Comparison of ENCODE assay signal across 2 cellular contexts in the genomic region with DNA sequence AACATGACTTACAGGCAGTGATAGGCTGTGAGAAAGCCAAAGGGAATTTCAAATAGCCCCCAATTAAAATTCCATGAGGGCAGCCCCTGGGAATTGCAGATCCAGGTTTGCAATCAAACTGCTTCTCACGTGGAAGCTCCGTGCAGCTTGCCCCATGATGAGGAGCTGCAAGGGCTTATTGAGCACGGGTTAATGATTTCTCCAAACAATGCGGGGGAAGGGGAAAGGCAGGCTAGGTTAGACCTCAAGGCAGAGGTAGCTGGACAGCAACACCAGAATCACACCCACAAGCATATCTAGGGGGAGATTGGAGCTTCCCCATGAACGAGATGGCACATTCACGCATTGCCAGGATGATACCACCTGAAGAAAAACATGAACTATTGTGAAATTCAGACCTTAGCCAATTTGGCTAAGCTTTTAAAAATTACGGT.
TF ChIP-seq lines count a peak whose summit lies in the region.

No MANE protein-coding gene starts in this region.

TF ChIP-seq in A549, 52 proteins besides CTCF, POLR2A, EP300 and RAD21:
- no peak for TF ChIP-seq SMC3 (IDR thresholded peaks at IDR 0.05)
- TF ChIP-seq, protein P1, sequence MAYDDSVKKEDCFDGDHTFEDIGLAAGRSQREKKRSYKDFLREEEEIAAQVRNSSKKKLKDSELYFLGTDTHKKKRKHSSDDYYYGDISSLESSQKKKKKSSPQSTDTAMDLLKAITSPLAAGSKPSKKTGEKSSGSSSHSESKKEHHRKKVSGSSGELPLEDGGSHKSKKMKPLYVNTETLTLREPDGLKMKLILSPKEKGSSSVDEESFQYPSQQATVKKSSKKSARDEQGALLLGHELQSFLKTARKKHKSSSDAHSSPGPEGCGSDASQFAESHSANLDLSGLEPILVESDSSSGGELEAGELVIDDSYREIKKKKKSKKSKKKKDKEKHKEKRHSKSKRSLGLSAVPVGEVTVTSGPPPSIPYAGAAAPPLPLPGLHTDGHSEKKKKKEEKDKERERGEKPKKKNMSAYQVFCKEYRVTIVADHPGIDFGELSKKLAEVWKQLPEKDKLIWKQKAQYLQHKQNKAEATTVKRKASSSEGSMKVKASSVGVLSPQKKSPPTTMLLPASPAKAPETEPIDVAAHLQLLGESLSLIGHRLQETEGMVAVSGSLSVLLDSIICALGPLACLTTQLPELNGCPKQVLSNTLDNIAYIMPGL (CRISPR knock-in tag; IDR thresholded peaks at IDR 0.05; ENCODE audit: borderline replicate concordance) = no peak
- no peak for TF ChIP-seq ZSCAN20 (CRISPR knock-in tag; IDR thresholded peaks at IDR 0.05)
- TF ChIP-seq NPAS2 (CRISPR knock-in tag; IDR thresholded peaks at IDR 0.05; ENCODE audit: borderline replicate concordance) = no peak
- TF ChIP-seq, protein P2, sequence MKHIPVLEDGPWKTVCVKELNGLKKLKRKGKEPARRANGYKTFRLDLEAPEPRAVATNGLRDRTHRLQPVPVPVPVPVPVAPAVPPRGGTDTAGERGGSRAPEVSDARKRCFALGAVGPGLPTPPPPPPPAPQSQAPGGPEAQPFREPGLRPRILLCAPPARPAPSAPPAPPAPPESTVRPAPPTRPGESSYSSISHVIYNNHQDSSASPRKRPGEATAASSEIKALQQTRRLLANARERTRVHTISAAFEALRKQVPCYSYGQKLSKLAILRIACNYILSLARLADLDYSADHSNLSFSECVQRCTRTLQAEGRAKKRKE (CRISPR knock-in tag; IDR thresholded peaks at IDR 0.05; ENCODE audit: low read depth) = no peak
- TF ChIP-seq RCOR1 (IDR thresholded peaks at IDR 0.05; ENCODE audit: low read depth, low read length) = no peak
- TF ChIP-seq, protein P3, sequence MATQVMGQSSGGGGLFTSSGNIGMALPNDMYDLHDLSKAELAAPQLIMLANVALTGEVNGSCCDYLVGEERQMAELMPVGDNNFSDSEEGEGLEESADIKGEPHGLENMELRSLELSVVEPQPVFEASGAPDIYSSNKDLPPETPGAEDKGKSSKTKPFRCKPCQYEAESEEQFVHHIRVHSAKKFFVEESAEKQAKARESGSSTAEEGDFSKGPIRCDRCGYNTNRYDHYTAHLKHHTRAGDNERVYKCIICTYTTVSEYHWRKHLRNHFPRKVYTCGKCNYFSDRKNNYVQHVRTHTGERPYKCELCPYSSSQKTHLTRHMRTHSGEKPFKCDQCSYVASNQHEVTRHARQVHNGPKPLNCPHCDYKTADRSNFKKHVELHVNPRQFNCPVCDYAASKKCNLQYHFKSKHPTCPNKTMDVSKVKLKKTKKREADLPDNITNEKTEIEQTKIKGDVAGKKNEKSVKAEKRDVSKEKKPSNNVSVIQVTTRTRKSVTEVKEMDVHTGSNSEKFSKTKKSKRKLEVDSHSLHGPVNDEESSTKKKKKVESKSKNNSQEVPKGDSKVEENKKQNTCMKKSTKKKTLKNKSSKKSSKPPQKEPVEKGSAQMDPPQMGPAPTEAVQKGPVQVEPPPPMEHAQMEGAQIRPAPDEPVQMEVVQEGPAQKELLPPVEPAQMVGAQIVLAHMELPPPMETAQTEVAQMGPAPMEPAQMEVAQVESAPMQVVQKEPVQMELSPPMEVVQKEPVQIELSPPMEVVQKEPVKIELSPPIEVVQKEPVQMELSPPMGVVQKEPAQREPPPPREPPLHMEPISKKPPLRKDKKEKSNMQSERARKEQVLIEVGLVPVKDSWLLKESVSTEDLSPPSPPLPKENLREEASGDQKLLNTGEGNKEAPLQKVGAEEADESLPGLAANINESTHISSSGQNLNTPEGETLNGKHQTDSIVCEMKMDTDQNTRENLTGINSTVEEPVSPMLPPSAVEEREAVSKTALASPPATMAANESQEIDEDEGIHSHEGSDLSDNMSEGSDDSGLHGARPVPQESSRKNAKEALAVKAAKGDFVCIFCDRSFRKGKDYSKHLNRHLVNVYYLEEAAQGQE (IDR thresholded peaks at IDR 0.05) = peak; percentile 26; the same call in 1 of the 2 replicates
- TF ChIP-seq NR3C1 (IDR thresholded peaks at IDR 0.05) = no peak
- no peak for TF ChIP-seq KDM5A (IDR thresholded peaks at IDR 0.05)

TF ChIP-seq in HEK293, 187 proteins besides CTCF, POLR2A, EP300 and RAD21:
- TF ChIP-seq ZNF175 (tag by site-specific recombination; IDR thresholded peaks at IDR 0.05) (no peak), ZNF311 (tag by site-specific recombination; IDR thresholded peaks at IDR 0.05; ENCODE audit: borderline replicate concordance) (no peak), ZNF221 (tag by site-specific recombination; IDR thresholded peaks at IDR 0.05; ENCODE audit: borderline replicate concordance) (no peak), HOXD13 (CRISPR knock-in tag; IDR thresholded peaks at IDR 0.05; ENCODE audit: borderline replicate concordance) (no peak), ZNF777 (tag by site-specific recombination; IDR thresholded peaks at IDR 0.05; ENCODE audit: borderline replicate concordance) (no peak), ZNF501 (tag by site-specific recombination; IDR thresholded peaks at IDR 0.05) (no peak), ZNF24 (tag by site-specific recombination; IDR thresholded peaks at IDR 0.05) (no peak), ZNF423 (tag by site-specific recombination; IDR thresholded peaks at IDR 0.05) (no peak), OSR2 (tag by site-specific recombination; IDR thresholded peaks at IDR 0.05) (peak; percentile 49; the same call in 1 of the 2 replicates), ZFHX2 (tag by site-specific recombination; conservative IDR thresholded peaks at IDR 0.05) (no peak), ZNF404 (tag by site-specific recombination; IDR thresholded peaks at IDR 0.05) (no peak), ZNF548 (tag by site-specific recombination; IDR thresholded peaks at IDR 0.05) (no peak)
- TF ChIP-seq, protein P3 (tag by site-specific recombination; IDR thresholded peaks at IDR 0.05) = peak; percentile 63
- TF ChIP-seq, protein P4, sequence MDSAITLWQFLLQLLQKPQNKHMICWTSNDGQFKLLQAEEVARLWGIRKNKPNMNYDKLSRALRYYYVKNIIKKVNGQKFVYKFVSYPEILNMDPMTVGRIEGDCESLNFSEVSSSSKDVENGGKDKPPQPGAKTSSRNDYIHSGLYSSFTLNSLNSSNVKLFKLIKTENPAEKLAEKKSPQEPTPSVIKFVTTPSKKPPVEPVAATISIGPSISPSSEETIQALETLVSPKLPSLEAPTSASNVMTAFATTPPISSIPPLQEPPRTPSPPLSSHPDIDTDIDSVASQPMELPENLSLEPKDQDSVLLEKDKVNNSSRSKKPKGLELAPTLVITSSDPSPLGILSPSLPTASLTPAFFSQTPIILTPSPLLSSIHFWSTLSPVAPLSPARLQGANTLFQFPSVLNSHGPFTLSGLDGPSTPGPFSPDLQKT (IDR thresholded peaks at IDR 0.05; ENCODE audit: borderline replicate concordance, low read depth, low read length) = no peak
- TF ChIP-seq, protein P5, sequence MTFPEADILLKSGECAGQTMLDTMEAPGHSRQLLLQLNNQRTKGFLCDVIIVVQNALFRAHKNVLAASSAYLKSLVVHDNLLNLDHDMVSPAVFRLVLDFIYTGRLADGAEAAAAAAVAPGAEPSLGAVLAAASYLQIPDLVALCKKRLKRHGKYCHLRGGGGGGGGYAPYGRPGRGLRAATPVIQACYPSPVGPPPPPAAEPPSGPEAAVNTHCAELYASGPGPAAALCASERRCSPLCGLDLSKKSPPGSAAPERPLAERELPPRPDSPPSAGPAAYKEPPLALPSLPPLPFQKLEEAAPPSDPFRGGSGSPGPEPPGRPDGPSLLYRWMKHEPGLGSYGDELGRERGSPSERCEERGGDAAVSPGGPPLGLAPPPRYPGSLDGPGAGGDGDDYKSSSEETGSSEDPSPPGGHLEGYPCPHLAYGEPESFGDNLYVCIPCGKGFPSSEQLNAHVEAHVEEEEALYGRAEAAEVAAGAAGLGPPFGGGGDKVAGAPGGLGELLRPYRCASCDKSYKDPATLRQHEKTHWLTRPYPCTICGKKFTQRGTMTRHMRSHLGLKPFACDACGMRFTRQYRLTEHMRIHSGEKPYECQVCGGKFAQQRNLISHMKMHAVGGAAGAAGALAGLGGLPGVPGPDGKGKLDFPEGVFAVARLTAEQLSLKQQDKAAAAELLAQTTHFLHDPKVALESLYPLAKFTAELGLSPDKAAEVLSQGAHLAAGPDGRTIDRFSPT (tag by site-specific recombination; IDR thresholded peaks at IDR 0.05) = no peak
